Comparison of ENCODE assay signal across 21 cellular contexts in genomic region chr21:45699251-45699942, GRCh38. TPM values are rescaled to one million over a fixed set of nuclear protein-coding genes. Genes with fewer than 3 reads are reported as not detected.
DNase-seq lines count a peak whose midpoint lies in the region; ATAC-seq lines count a peak whose summit lies in the region.
"Had no signal": no experiment of that assay in that cellular context is flagged by ENCODE, and none has a peak within 500 bp of the region (broad histone marks: within the 10 kb centered on the region; RNA-seq: fewer than 3 reads in every experiment).

No MANE protein-coding gene starts in this region.

- ATAC-seq in activated naive CD8-positive, alpha-beta T cell treated with anti-CD3 and anti-CD28 coated beads, Interleukin-2, amount 50 U/mL, for 24 hours = no peak
- peak; percentile 60 for ATAC-seq in activated CD8-positive, alpha-beta T cell treated with anti-CD3 and anti-CD28 coated beads, Interleukin-2, amount 10 ng/mL, durations not matched to agents 7 days and 5 days
- ATAC-seq in HG03378 (IDR thresholded peaks at IDR 0.05; ENCODE audit: unreplicated experiment) = no peak
- ATAC-seq: natural killer cell, Panc1, WTC11 had no signal

- CTCF ChIA-PET in activated CD8-positive, alpha-beta T cell treated with anti-CD3 and anti-CD28 coated beads, Interleukin-2, amount 10 ng/mL, durations not matched to agents 7 days and 5 days (lab: Charles Lee) = interaction anchor here (1.0 to 1.5 kb wide), 3 partner anchors 9 to 102 kb away, joined by 3 read pairs; no protein-coding TSS in a partner anchor

- POLR2A ChIA-PET in activated CD8-positive, alpha-beta T cell treated with anti-CD3 and anti-CD28 coated beads, Interleukin-2, amount 10 ng/mL, durations not matched to agents 7 days and 5 days (lab: Charles Lee) = no interaction called here

- H3K36me3 Mint-ChIP-seq in activated naive CD8-positive, alpha-beta T cell = peaks cover 9% of the 10 kb centered on the region
- H3K36me3 Mint-ChIP-seq in activated naive CD8-positive, alpha-beta T cell treated with anti-CD3 and anti-CD28 coated beads, Interleukin-2, amount 50 U/mL, for 24 hours (ENCODE audit: low read depth) = peaks cover 4% of the 10 kb centered on the region
- peaks cover 2% of the 10 kb centered on the region for H3K36me3 Mint-ChIP-seq in activated CD8-positive, alpha-beta T cell treated with anti-CD3 and anti-CD28 coated beads, Interleukin-2, amount 10 ng/mL, durations not matched to agents 7 days and 5 days (ENCODE audit: low read depth)
- H3K36me3 Mint-ChIP-seq: brain, memory B cell, natural killer cell, WTC11 had no signal

- peaks cover 7% of the 10 kb centered on the region for H3K9me3 Mint-ChIP-seq in activated naive CD8-positive, alpha-beta T cell (ENCODE audit: low read depth)
- H3K9me3 Mint-ChIP-seq in activated naive CD8-positive, alpha-beta T cell treated with anti-CD3 and anti-CD28 coated beads, Interleukin-2, amount 50 U/mL, for 24 hours = peaks cover 10% of the 10 kb centered on the region
- no peaks in the 10 kb centered on the region for H3K9me3 Mint-ChIP-seq in activated CD8-positive, alpha-beta T cell treated with anti-CD3 and anti-CD28 coated beads, Interleukin-2, amount 10 ng/mL, durations not matched to agents 7 days and 5 days (ENCODE audit: insufficient read depth)
- H3K9me3 Mint-ChIP-seq: memory B cell, natural killer cell had no signal

- no peak for DNase-seq in activated naive CD8-positive, alpha-beta T cell treated with anti-CD3 and anti-CD28 coated beads, Interleukin-2, amount 50 U/mL, for 24 hours
- peak; percentile 50 for DNase-seq in Jurkat, Clone E6-1 (ENCODE audit: low read depth, low spot score)
- DNase-seq in activated CD8-positive, alpha-beta T cell treated with anti-CD3 and anti-CD28 coated beads, Interleukin-2, amount 10 ng/mL, durations not matched to agents 7 days and 5 days = no peak
- DNase-seq in stimulated activated CD4-positive, alpha-beta T cell treated with anti-CD3 and anti-CD28 coated beads, Interleukin-4, amount 100 ng/mL, for 24 hours = peak; percentile 24
- DNase-seq in iPS-NIHi7 (ENCODE audit: extremely low spot score) (no peak), NCI-H446 (lab: John Stamatoyannopoulos, UW) (no peak)
- DNase-seq: activated naive CD8-positive, alpha-beta T cell treated with anti-CD3 and anti-CD28 coated beads, Interleukin-2, amount 10 ng/mL, durations not matched to agents 7 days and 5 days; Caco-2; esophagus squamous epithelium; Kasumi-1; natural killer cell; NCI-H1092; NCI-H2029; SJCRH30; tibial artery had no signal

- no peak overlapping the region for H3K4me3 ChIP-seq in Jurkat, Clone E6-1 (ENCODE audit: low read length)
- H3K4me3 ChIP-seq: esophagus squamous epithelium, SJCRH30, tibial artery had no signal

- H3K27ac Mint-ChIP-seq in activated naive CD8-positive, alpha-beta T cell = peak overlapping the region; percentile 89
- H3K27ac Mint-ChIP-seq in activated naive CD8-positive, alpha-beta T cell treated with anti-CD3 and anti-CD28 coated beads, Interleukin-2, amount 50 U/mL, for 24 hours = no peak overlapping the region
- peak overlapping the region; percentile 3 for H3K27ac Mint-ChIP-seq in activated CD8-positive, alpha-beta T cell treated with anti-CD3 and anti-CD28 coated beads, Interleukin-2, amount 10 ng/mL, durations not matched to agents 7 days and 5 days
- H3K27ac Mint-ChIP-seq: activated naive CD8-positive, alpha-beta T cell treated with anti-CD3 and anti-CD28 coated beads, Interleukin-2, amount 10 ng/mL, durations not matched to agents 7 days and 5 days; brain; memory B cell; natural killer cell; WTC11 had no signal

- H3K27me3 Mint-ChIP-seq in activated naive CD8-positive, alpha-beta T cell = no peaks in the 10 kb centered on the region
- H3K27me3 Mint-ChIP-seq in activated naive CD8-positive, alpha-beta T cell treated with anti-CD3 and anti-CD28 coated beads, Interleukin-2, amount 50 U/mL, for 24 hours = no peaks in the 10 kb centered on the region
- no peaks in the 10 kb centered on the region for H3K27me3 Mint-ChIP-seq in activated CD8-positive, alpha-beta T cell treated with anti-CD3 and anti-CD28 coated beads, Interleukin-2, amount 10 ng/mL, durations not matched to agents 7 days and 5 days (ENCODE audit: low read depth)

- H3K4me1 Mint-ChIP-seq in activated naive CD8-positive, alpha-beta T cell (ENCODE audit: low read depth) = peaks cover 42% of the 10 kb centered on the region
- peaks cover 27% of the 10 kb centered on the region for H3K4me1 Mint-ChIP-seq in activated naive CD8-positive, alpha-beta T cell treated with anti-CD3 and anti-CD28 coated beads, Interleukin-2, amount 50 U/mL, for 24 hours
- H3K4me1 Mint-ChIP-seq in activated CD8-positive, alpha-beta T cell treated with anti-CD3 and anti-CD28 coated beads, Interleukin-2, amount 10 ng/mL, durations not matched to agents 7 days and 5 days (ENCODE audit: low read depth) = peaks cover 30% of the 10 kb centered on the region
- H3K4me1 Mint-ChIP-seq: WTC11 had no signal

- peak overlapping the region; percentile 66 for H3K4me3 Mint-ChIP-seq in activated naive CD8-positive, alpha-beta T cell
- H3K4me3 Mint-ChIP-seq in activated naive CD8-positive, alpha-beta T cell treated with anti-CD3 and anti-CD28 coated beads, Interleukin-2, amount 50 U/mL, for 24 hours = no peak overlapping the region
- no peak overlapping the region for H3K4me3 Mint-ChIP-seq in activated CD8-positive, alpha-beta T cell treated with anti-CD3 and anti-CD28 coated beads, Interleukin-2, amount 10 ng/mL, durations not matched to agents 7 days and 5 days
- H3K4me3 Mint-ChIP-seq: activated naive CD8-positive, alpha-beta T cell treated with anti-CD3 and anti-CD28 coated beads, Interleukin-2, amount 10 ng/mL, durations not matched to agents 7 days and 5 days; brain; memory B cell; natural killer cell; WTC11 had no signal

RNA-seq across cellular contexts. Expression of gene PCBP3, which starts 55.9 kb away (rescaled TPM):
- polyA plus RNA-seq in Jurkat, Clone E6-1 (2012; ENCODE audit: insufficient read depth, insufficient read length) = 6.4 TPM
- total RNA-seq in activated CD8-positive, alpha-beta T cell treated with anti-CD3 and anti-CD28 coated beads, Interleukin-2, amount 10 ng/mL, durations not matched to agents 7 days and 5 days = 1 to 10 TPM; 1.3 to 1.4 TPM
- total RNA-seq: SJCRH30 had no signal

Comparison
In these comparisons a context has a peak if more than half of its experiments do, and no peak if none do; other contexts are left out.
1. DNase-seq: peak in Jurkat, Clone E6-1 (single experiment) and stimulated activated CD4-positive, alpha-beta T cell treated with anti-CD3 and anti-CD28 coated beads, Interleukin-4, amount 100 ng/mL, for 24 hours (single experiment); none in activated naive CD8-positive, alpha-beta T cell treated with anti-CD3 and anti-CD28 coated beads, Interleukin-2, amount 50 U/mL, for 24 hours (single experiment), activated CD8-positive, alpha-beta T cell treated with anti-CD3 and anti-CD28 coated beads, Interleukin-2, amount 10 ng/mL, durations not matched to agents 7 days and 5 days (single experiment), iPS-NIHi7 (single experiment) and NCI-H446 (0 of 2).